8 cellular contexts compared by ENCODE assay signal in the genomic region with DNA sequence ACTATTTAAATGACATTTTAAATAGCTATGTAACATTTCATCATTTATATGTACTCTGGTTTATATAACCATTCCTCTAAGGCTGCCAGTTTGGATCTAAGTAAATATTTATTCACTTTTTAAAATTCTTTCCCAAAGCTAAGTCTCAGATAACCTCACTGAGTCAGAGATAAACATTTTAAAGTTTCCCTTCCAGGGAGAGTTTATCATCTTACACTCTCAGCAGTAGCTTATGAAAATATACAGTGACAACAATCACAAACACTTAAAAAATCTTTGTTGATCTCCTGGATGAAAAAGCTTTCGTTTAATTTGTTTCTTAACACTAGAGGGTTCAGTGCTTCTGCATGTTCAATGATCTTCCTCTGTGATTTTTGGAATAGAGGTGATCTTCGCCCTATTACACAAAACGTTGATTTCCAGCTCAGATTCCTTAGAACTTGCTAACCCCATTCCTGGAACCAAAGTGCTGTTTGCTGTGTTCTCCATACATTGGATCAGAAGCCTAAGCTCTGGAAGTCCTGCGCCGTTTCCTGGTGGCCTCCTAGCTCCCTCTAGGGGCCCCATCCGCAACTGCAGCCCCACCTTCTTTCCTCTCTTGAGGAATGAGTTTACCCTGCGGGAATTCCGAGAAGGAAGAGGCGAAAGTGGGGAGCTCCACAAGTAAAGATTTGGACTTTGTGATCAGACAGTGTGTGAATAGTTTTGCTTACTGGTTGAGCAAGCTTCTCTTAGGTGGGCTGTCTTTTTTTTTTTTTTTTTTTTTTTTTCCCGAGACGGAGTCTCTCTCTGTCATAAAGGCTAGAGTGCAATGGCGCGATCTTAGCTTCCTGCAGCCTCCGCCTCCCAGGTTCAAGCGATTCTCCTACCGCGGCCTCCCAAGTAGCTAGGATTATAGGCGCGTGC. TPM values are rescaled to one million over a fixed set of nuclear protein-coding genes. Genes with fewer than 3 reads are reported as not detected.
DNase-seq lines count a peak whose midpoint lies in the region; ATAC-seq and TF ChIP-seq lines count a peak whose summit lies in the region.

No MANE protein-coding gene starts in this region.

- H3K36me3 Mint-ChIP-seq in natural killer cell = no peaks in the 10 kb centered on the region
- H3K36me3 Mint-ChIP-seq in natural killer cell treated with Interleukin-12 subunit alpha and Interleukin-12 subunit beta and Interleukin-15 and Interleukin-18, amount 100 ng/mL, for 72 hours = no peaks in the 10 kb centered on the region
- H3K36me3 Mint-ChIP-seq in activated T-cell treated with anti-CD3 and anti-CD28 coated beads, Interleukin-2, amount 50 U/mL, for 72 hours (ENCODE audit: insufficient read depth in 2 of 2) = no peaks in the 10 kb centered on the region

- TF ChIP-seq CTCF in natural killer cell (IDR thresholded peaks at IDR 0.05) (peak; percentile 83), fibroblast of villous mesenchyme (IDR thresholded peaks at IDR 0.05; ENCODE audit: insufficient read depth, low read depth, low read length) (peak; percentile 99)

- intact Hi-C loops in natural killer cell (cut with micrococcal nuclease) = loop anchor here (5.0 kb wide), 1 partner anchor 68 kb away; the partner anchor contains the start of gene LIMD1

- peaks cover 15 to 16% of the 10 kb centered on the region in 2 donors for H3K4me1 Mint-ChIP-seq in natural killer cell
- H3K4me1 Mint-ChIP-seq in natural killer cell treated with Interleukin-12 subunit alpha and Interleukin-12 subunit beta and Interleukin-15 and Interleukin-18, amount 100 ng/mL, for 72 hours (ENCODE audit: low read depth in 2 of 2) = peaks cover 18 to 21% of the 10 kb centered on the region in 2 donors
- H3K4me1 Mint-ChIP-seq in activated T-cell treated with anti-CD3 and anti-CD28 coated beads, Interleukin-2, amount 50 U/mL, for 72 hours (ENCODE audit: low read depth) = peaks cover 15% of the 10 kb centered on the region

- H3K4me3 Mint-ChIP-seq in natural killer cell = no peak overlapping the region
- H3K4me3 Mint-ChIP-seq in natural killer cell treated with Interleukin-12 subunit alpha and Interleukin-12 subunit beta and Interleukin-15 and Interleukin-18, amount 100 ng/mL, for 72 hours = no peak overlapping the region
- H3K4me3 Mint-ChIP-seq in activated T-cell treated with anti-CD3 and anti-CD28 coated beads, Interleukin-2, amount 50 U/mL, for 72 hours = no peak overlapping the region

- no peaks in the 10 kb centered on the region for H3K9me3 Mint-ChIP-seq in natural killer cell
- no peaks in the 10 kb centered on the region for H3K9me3 Mint-ChIP-seq in natural killer cell treated with Interleukin-12 subunit alpha and Interleukin-12 subunit beta and Interleukin-15 and Interleukin-18, amount 100 ng/mL, for 72 hours
- H3K9me3 Mint-ChIP-seq in activated T-cell treated with anti-CD3 and anti-CD28 coated beads, Interleukin-2, amount 50 U/mL, for 72 hours = no peaks in the 10 kb centered on the region

- ATAC-seq in natural killer cell = no peak
- ATAC-seq in natural killer cell treated with Interleukin-12 subunit alpha and Interleukin-12 subunit beta and Interleukin-15 and Interleukin-18, amount 100 ng/mL, for 72 hours = no peak
- no peak for ATAC-seq in activated T-cell treated with anti-CD3 and anti-CD28 coated beads, Interleukin-2, amount 50 U/mL, for 72 hours (replicated peaks in 1 of 2)

- H3K4me3 ChIP-seq in fibroblast of villous mesenchyme (ENCODE audit: low read depth, low read length) = peak overlapping the region; percentile 26

- DNase-seq in natural killer cell (no peak), NCI-H2227 treated with DMSO at 0.1 percent for 48 hours (lab: John Stamatoyannopoulos, UW) (peak; percentile 42), fibroblast of villous mesenchyme (ENCODE audit: low read depth) (peak; percentile 95), occipital lobe (lab: John Stamatoyannopoulos, UW) (peak; percentile 29), NCI-H187 treated with DMSO at 0.1 percent for 48 hours (lab: John Stamatoyannopoulos, UW) (no peak), NCI-H2107 (lab: John Stamatoyannopoulos, UW) (no peak)
- no peak for DNase-seq in natural killer cell treated with Interleukin-12 subunit alpha and Interleukin-12 subunit beta and Interleukin-15 and Interleukin-18, amount 100 ng/mL, for 72 hours (ENCODE audit: low spot score)
- peak; percentile 28 to 51 for DNase-seq in activated T-cell treated with anti-CD3 and anti-CD28 coated beads, Interleukin-2, amount 50 U/mL, for 72 hours

- no peaks in the 10 kb centered on the region for H3K27me3 Mint-ChIP-seq in natural killer cell (ENCODE audit: low read depth in 2 of 2)
- H3K27me3 Mint-ChIP-seq in natural killer cell treated with Interleukin-12 subunit alpha and Interleukin-12 subunit beta and Interleukin-15 and Interleukin-18, amount 100 ng/mL, for 72 hours = no peaks in the 10 kb centered on the region
- no peaks in the 10 kb centered on the region for H3K27me3 Mint-ChIP-seq in activated T-cell treated with anti-CD3 and anti-CD28 coated beads, Interleukin-2, amount 50 U/mL, for 72 hours (ENCODE audit: low read depth)

- H3K27ac Mint-ChIP-seq in natural killer cell = peak overlapping the region; percentile 50 to 57
- peak overlapping the region in 1 of 2 donors; percentile 26 for H3K27ac Mint-ChIP-seq in natural killer cell treated with Interleukin-12 subunit alpha and Interleukin-12 subunit beta and Interleukin-15 and Interleukin-18, amount 100 ng/mL, for 72 hours
- no peak overlapping the region for H3K27ac Mint-ChIP-seq in activated T-cell treated with anti-CD3 and anti-CD28 coated beads, Interleukin-2, amount 50 U/mL, for 72 hours

RNA-seq across cellular contexts. Expression of gene SACM1L, which starts 29.3 kb away (rescaled TPM):
- total RNA-seq in natural killer cell = 100 to 1,000 TPM in 1 of 3 donors, 10 to 100 TPM in 2; 93.2 to 110 (median 93.9) TPM
- 10 to 100 TPM; 73.4 to 75.8 TPM for total RNA-seq in natural killer cell treated with Interleukin-12 subunit alpha and Interleukin-12 subunit beta and Interleukin-15 and Interleukin-18, amount 100 ng/mL, for 72 hours
- total RNA-seq in activated T-cell treated with anti-CD3 and anti-CD28 coated beads, Interleukin-2, amount 50 U/mL, for 72 hours = 10 to 100 TPM; 77.1 to 78.4 TPM
- total RNA-seq in fibroblast of villous mesenchyme = 29.3 and 53.1 TPM in 2 replicates
- total RNA-seq in occipital lobe = 50.7 TPM

Comparison
In these comparisons a context has a peak if more than half of its experiments do, and no peak if none do; other contexts are left out.
1. DNase-seq: peak in NCI-H2227 treated with DMSO at 0.1 percent for 48 hours (single experiment), activated T-cell treated with anti-CD3 and anti-CD28 coated beads, Interleukin-2, amount 50 U/mL, for 72 hours (2 of 2), fibroblast of villous mesenchyme (single experiment) and occipital lobe (single experiment); none in natural killer cell (single experiment), natural killer cell treated with Interleukin-12 subunit alpha and Interleukin-12 subunit beta and Interleukin-15 and Interleukin-18, amount 100 ng/mL, for 72 hours (single experiment), NCI-H187 treated with DMSO at 0.1 percent for 48 hours (single experiment) and NCI-H2107 (single experiment).